15 cellular contexts compared by ENCODE assay signal in genomic region chr5:2013301-2014057, GRCh38.
"Had no signal": no experiment of that assay in that cellular context is flagged by ENCODE, and none has a peak within 500 bp of the region (broad histone marks: within the 10 kb centered on the region; RNA-seq: fewer than 3 reads in every experiment).

No MANE protein-coding gene starts in this region.

- ATAC-seq: activated CD4-positive, alpha-beta T cell treated with anti-CD3 and anti-CD28 coated beads for 36 hours; stimulated activated naive CD8-positive, alpha-beta T cell treated with anti-CD3 and anti-CD28 coated beads, Interleukin-15, Interleukin-2, amounts not matched to agents 100 U/mL and 50 U/mL, for 24 hours; T-cell had no signal

- DNase-seq: activated CD4-positive, alpha-beta memory T cell treated with anti-CD3 and anti-CD28 coated beads, Interleukin-2, amount 10 ng/mL, durations not matched to agents 7 days and 5 days; activated CD4-positive, alpha-beta T cell treated with anti-CD3 and anti-CD28 coated beads for 36 hours; activated CD8-positive, alpha-beta memory T cell treated with anti-CD3 and anti-CD28 coated beads, Interleukin-2, amount 50 U/mL, for 48 hours; activated naive CD8-positive, alpha-beta T cell treated with anti-CD3 and anti-CD28 coated beads, Interleukin-2, amount 10 ng/mL, durations not matched to agents 7 days and 5 days; anterior cingulate cortex; foreskin melanocyte; midbrain; sigmoid colon; stimulated activated CD4-positive, alpha-beta T cell treated with anti-CD3 and anti-CD28 coated beads, Interleukin-2, amount 100 ng/mL, for 48 hours; stimulated activated naive CD8-positive, alpha-beta T cell treated with anti-CD3 and anti-CD28 coated beads, Interleukin-15, Interleukin-2, amounts not matched to agents 100 U/mL and 50 U/mL, for 24 hours; T-cell; T1000; WERI-Rb-1 had no signal

- H3K27me3 ChIP-seq: sigmoid colon, upper lobe of left lung had no signal

- H3K36me3 ChIP-seq: sigmoid colon, upper lobe of left lung, WERI-Rb-1 had no signal

- H3K9me3 Mint-ChIP-seq: activated CD4-positive, alpha-beta memory T cell treated with anti-CD3 and anti-CD28 coated beads, Interleukin-2, amount 10 ng/mL, durations not matched to agents 7 days and 5 days; activated naive CD8-positive, alpha-beta T cell treated with anti-CD3 and anti-CD28 coated beads, Interleukin-2, amount 10 ng/mL, durations not matched to agents 7 days and 5 days; T-cell had no signal

- H3K4me1 Mint-ChIP-seq: activated CD4-positive, alpha-beta memory T cell treated with anti-CD3 and anti-CD28 coated beads, Interleukin-2, amount 10 ng/mL, durations not matched to agents 7 days and 5 days; activated CD4-positive, alpha-beta T cell treated with anti-CD3 and anti-CD28 coated beads for 36 hours; activated naive CD8-positive, alpha-beta T cell treated with anti-CD3 and anti-CD28 coated beads, Interleukin-2, amount 10 ng/mL, durations not matched to agents 7 days and 5 days; T-cell had no signal

- H3K27ac Mint-ChIP-seq: activated CD4-positive, alpha-beta memory T cell treated with anti-CD3 and anti-CD28 coated beads, Interleukin-2, amount 10 ng/mL, durations not matched to agents 7 days and 5 days; activated CD4-positive, alpha-beta T cell treated with anti-CD3 and anti-CD28 coated beads for 36 hours; activated naive CD8-positive, alpha-beta T cell treated with anti-CD3 and anti-CD28 coated beads, Interleukin-2, amount 10 ng/mL, durations not matched to agents 7 days and 5 days; progenitor cell of endocrine pancreas; T-cell had no signal

- H3K4me1 ChIP-seq: upper lobe of left lung had no signal

- H3K4me3 ChIP-seq: sigmoid colon, upper lobe of left lung had no signal

- H3K27ac ChIP-seq: sigmoid colon, upper lobe of left lung, WERI-Rb-1 had no signal

- H3K9me3 ChIP-seq: sigmoid colon, upper lobe of left lung had no signal

- H3K36me3 Mint-ChIP-seq: activated naive CD8-positive, alpha-beta T cell treated with anti-CD3 and anti-CD28 coated beads, Interleukin-2, amount 10 ng/mL, durations not matched to agents 7 days and 5 days; T-cell had no signal

- H3K27me3 Mint-ChIP-seq: activated CD4-positive, alpha-beta memory T cell treated with anti-CD3 and anti-CD28 coated beads, Interleukin-2, amount 10 ng/mL, durations not matched to agents 7 days and 5 days had no signal

- H3K4me3 Mint-ChIP-seq: activated CD4-positive, alpha-beta memory T cell treated with anti-CD3 and anti-CD28 coated beads, Interleukin-2, amount 10 ng/mL, durations not matched to agents 7 days and 5 days; activated CD4-positive, alpha-beta T cell treated with anti-CD3 and anti-CD28 coated beads for 36 hours; activated naive CD8-positive, alpha-beta T cell treated with anti-CD3 and anti-CD28 coated beads, Interleukin-2, amount 10 ng/mL, durations not matched to agents 7 days and 5 days; T-cell had no signal
